In the genomic region with DNA sequence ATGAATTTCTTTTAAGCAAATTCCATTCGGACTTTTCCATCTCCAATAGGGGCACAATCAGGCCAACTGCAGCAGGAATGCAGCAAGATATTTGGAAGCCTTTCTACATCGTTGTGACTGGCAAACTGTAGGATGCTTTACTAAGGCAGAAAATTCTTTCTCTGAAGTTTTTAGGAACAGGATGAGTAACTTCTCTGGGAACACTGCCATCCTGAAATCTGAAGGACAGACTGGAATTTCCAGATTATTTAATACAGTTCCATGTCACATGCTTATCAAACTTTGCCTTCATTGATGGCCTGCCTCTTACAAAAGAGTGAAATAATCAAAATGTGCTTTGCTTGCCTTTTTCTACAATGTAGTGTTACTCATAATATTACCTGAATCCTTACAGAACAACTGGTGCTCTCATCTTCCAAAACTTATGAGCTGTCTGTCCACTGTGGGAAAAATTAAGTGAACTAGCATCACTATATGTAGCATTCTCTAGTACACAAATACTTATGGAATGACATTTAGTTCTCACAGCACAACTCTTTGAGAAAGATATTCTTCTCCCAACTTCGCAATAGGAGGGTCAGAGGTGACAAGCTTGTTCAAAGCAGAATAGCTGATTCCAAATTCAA, we compare ENCODE assay signal across 2 cellular contexts.
TF ChIP-seq lines count a peak whose summit lies in the region.

No MANE protein-coding gene starts in this region.

TF ChIP-seq in liver, 16 proteins besides CTCF, POLR2A, EP300 and RAD21:
- TF ChIP-seq RXRA (IDR thresholded peaks at IDR 0.05) (peak in 1 of 2 donors; percentile 20), FOXA1 (IDR thresholded peaks at IDR 0.05) (no peak), NR2F2 (IDR thresholded peaks at IDR 0.05) (no peak), YY1 (IDR thresholded peaks at IDR 0.05) (peak; percentile 12), TAF1 (conservative IDR thresholded peaks at IDR 0.05) (no peak), HNF4A (conservative IDR thresholded peaks at IDR 0.05) (peak in 1 of 2 donors; percentile 53)

TF ChIP-seq in HepG2, 621 proteins besides CTCF, POLR2A, EP300 and RAD21:
- TF ChIP-seq MAFK (conservative IDR thresholded peaks at IDR 0.05 in 1 of 2, IDR thresholded peaks at IDR 0.05 in 1 of 2; ENCODE audit: low read length in 2 of 2): peak in 1 of 2 experiments; percentile 27; a peak in 1 of 4 replicates
- TF ChIP-seq DPF2 (CRISPR knock-in tag; IDR thresholded peaks at IDR 0.05; ENCODE audit: borderline replicate concordance, low read depth): no peak
